In genomic region chr22:26687439-26687838, GRCh38 we compare ENCODE assay signal across 33 cellular contexts.
"Had no signal": no experiment of that assay in that cellular context is flagged by ENCODE, and none has a peak within 500 bp of the region (broad histone marks: within the 10 kb centered on the region; RNA-seq: fewer than 3 reads in every experiment).

No MANE protein-coding gene starts in this region.

- H3K27ac Mint-ChIP-seq: activated CD4-positive, alpha-beta T cell treated with anti-CD3 and anti-CD28 coated beads, Interleukin-2, amount 10 ng/mL, durations not matched to agents 24 days and 14 days; activated naive CD8-positive, alpha-beta T cell treated with anti-CD3 and anti-CD28 coated beads, Interleukin-2, amount 50 U/mL, for 24 hours; activated T-helper 2 cell treated with anti-CD3 and anti-CD28 coated beads, Interferon-gamma antibody, Interleukin-2, Interleukin-4, amounts not matched to agents 10 μg/mL and 5 μg/mL and 100 μg/mL, durations not matched to agents 14 hours and 24 hours and 36 hours; brain; T-helper 1 cell treated with Interleukin-12 subunit alpha and Interleukin-12 subunit beta and Interleukin-4 antibody, amounts not matched to agents 30 μg/mL and 1 μg/mL, for 36 hours; T-helper 2 cell treated with Interferon-gamma antibody and Interleukin-4, amounts not matched to agents 5 μg/mL and 100 μg/mL, for 36 hours had no signal

- H3K27me3 ChIP-seq: MG63, Peyer's patch, SJSA1 had no signal

- H3K4me3 ChIP-seq: MG63, Peyer's patch, SJSA1 had no signal

- H3K4me1 ChIP-seq: Peyer's patch had no signal

- H3K4me2 ChIP-seq: SK-N-SH had no signal

- H3K36me3 ChIP-seq: Peyer's patch had no signal

- H3K9me3 Mint-ChIP-seq: activated CD4-positive, alpha-beta T cell treated with anti-CD3 and anti-CD28 coated beads, Interleukin-2, amount 10 ng/mL, durations not matched to agents 24 days and 14 days; activated naive CD8-positive, alpha-beta T cell treated with anti-CD3 and anti-CD28 coated beads, Interleukin-2, amount 50 U/mL, for 24 hours; activated T-helper 2 cell treated with anti-CD3 and anti-CD28 coated beads, Interferon-gamma antibody, Interleukin-2, Interleukin-4, amounts not matched to agents 10 μg/mL and 5 μg/mL and 100 μg/mL, durations not matched to agents 14 hours and 24 hours and 36 hours; T-helper 1 cell treated with Interleukin-12 subunit alpha and Interleukin-12 subunit beta and Interleukin-4 antibody, amounts not matched to agents 30 μg/mL and 1 μg/mL, for 36 hours; T-helper 2 cell treated with Interferon-gamma antibody and Interleukin-4, amounts not matched to agents 5 μg/mL and 100 μg/mL, for 36 hours had no signal

- H3K27ac ChIP-seq: Peyer's patch, SJSA1 had no signal

- H3K9me3 ChIP-seq: MG63, Peyer's patch, SJSA1, SK-N-SH had no signal

- H3K4me3 Mint-ChIP-seq: activated CD4-positive, alpha-beta T cell treated with anti-CD3 and anti-CD28 coated beads, Interleukin-2, amount 10 ng/mL, durations not matched to agents 24 days and 14 days; activated naive CD8-positive, alpha-beta T cell; activated naive CD8-positive, alpha-beta T cell treated with anti-CD3 and anti-CD28 coated beads, Interleukin-2, amount 50 U/mL, for 24 hours; brain; T-helper 1 cell treated with Interleukin-12 subunit alpha and Interleukin-12 subunit beta and Interleukin-4 antibody, amounts not matched to agents 30 μg/mL and 1 μg/mL, for 36 hours; T-helper 2 cell treated with Interferon-gamma antibody and Interleukin-4, amounts not matched to agents 5 μg/mL and 100 μg/mL, for 36 hours had no signal

- H3K27me3 Mint-ChIP-seq: activated CD4-positive, alpha-beta T cell treated with anti-CD3 and anti-CD28 coated beads, Interleukin-2, amount 10 ng/mL, durations not matched to agents 24 days and 14 days; activated naive CD8-positive, alpha-beta T cell; activated naive CD8-positive, alpha-beta T cell treated with anti-CD3 and anti-CD28 coated beads, Interleukin-2, amount 50 U/mL, for 24 hours had no signal

- DNase-seq: activated CD4-positive, alpha-beta T cell treated with anti-CD3 and anti-CD28 coated beads, Interleukin-2, amount 10 ng/mL, durations not matched to agents 24 days and 14 days; activated CD4-positive, alpha-beta T cell treated with anti-CD3 and anti-CD28 coated beads, Interleukin-2, amount 50 U/mL, for 4 hours; activated CD8-positive, alpha-beta memory T cell treated with anti-CD3 and anti-CD28 coated beads, Interleukin-2, amount 50 U/mL, for 4 hours; activated gamma-delta T cell; activated naive CD4-positive, alpha-beta T cell treated with Interleukin-2 at 50 U/mL for 16 hours; activated naive CD8-positive, alpha-beta T cell treated with anti-CD3 and anti-CD28 coated beads, Interleukin-2, amount 50 U/mL, for 24 hours; activated T-cell treated with anti-CD3 and anti-CD28 coated beads for 4 hours; activated T-cell treated with anti-CD3 and anti-CD28 coated beads, Interleukin-2, amount 50 U/mL, for 48 hours; anterior cingulate cortex; central memory CD4-positive, alpha-beta T cell; Kasumi-1; MG63; NCI-H1048; NCI-H1105 treated with DMSO at 0.1 percent for 48 hours; NCI-H1436; NCI-H1694; NCI-H1930; NCI-H2081 treated with DMSO at 0.1 percent for 48 hours; NCI-H345; NCI-H524 treated with DMSO at 0.1 percent for 48 hours; PC-3; Peyer's patch; RPMI8226; SHP77 treated with DMSO at 0.1 percent for 48 hours; SK-N-SH had no signal

- FAIRE-seq: colon, TTC549 had no signal

- ATAC-seq: activated naive CD8-positive, alpha-beta T cell treated with anti-CD3 and anti-CD28 coated beads, Interleukin-2, amount 50 U/mL, for 24 hours; PC-3 had no signal

- H3K9ac ChIP-seq: SK-N-SH had no signal
